Comparison of ENCODE assay signal across 27 cellular contexts in the genomic region with DNA sequence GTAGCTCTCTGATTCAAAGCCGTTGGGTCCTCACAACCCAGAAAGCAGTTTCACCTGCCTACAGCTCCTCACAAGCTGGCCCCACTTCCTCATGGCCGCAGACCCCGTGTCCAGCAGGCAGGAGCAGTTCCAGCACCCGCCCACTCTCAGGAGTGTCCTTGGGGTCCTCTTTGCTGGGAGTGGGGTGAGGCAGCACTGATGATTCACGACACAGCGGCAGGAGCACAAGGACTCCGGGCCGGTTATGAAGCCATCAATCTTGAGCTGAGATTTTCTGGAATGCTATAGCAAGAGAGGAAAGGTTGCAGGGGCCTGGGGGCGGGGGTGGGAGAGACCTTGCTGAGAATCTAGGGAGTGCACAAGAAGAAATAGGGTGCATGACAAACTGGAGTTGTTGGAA.
"Had no signal": no experiment of that assay in that cellular context is flagged by ENCODE, and none has a peak within 500 bp of the region (broad histone marks: within the 10 kb centered on the region; RNA-seq: fewer than 3 reads in every experiment).

No MANE protein-coding gene starts in this region.

- DNase-seq: activated CD4-positive, alpha-beta T cell treated with anti-CD3 and anti-CD28 coated beads for 1 hour; activated CD4-positive, alpha-beta T cell treated with anti-CD3 and anti-CD28 coated beads for 4 hours; activated CD4-positive, alpha-beta T cell treated with anti-CD3 and anti-CD28 coated beads, Interleukin-2, amount 50 U/mL, for 1 hour; activated CD4-positive, alpha-beta T cell treated with anti-CD3 and anti-CD28 coated beads, Interleukin-2, amount 50 U/mL, for 48 hours; activated CD8-positive, alpha-beta memory T cell treated with anti-CD3 and anti-CD28 coated beads for 24 hours; activated CD8-positive, alpha-beta T cell treated with anti-CD3 and anti-CD28 coated beads for 36 hours; activated effector memory CD4-positive, alpha-beta T cell treated with Interleukin-2 at 50 U/mL for 16 hours; activated gamma-delta T cell treated with Interleukin-2 at 50 U/mL for 16 hours; activated naive CD4-positive, alpha-beta T cell treated with Interleukin-2 at 50 U/mL for 16 hours; activated naive CD8-positive, alpha-beta T cell treated with anti-CD3 and anti-CD28 coated beads for 36 hours; activated naive CD8-positive, alpha-beta T cell treated with anti-CD3 and anti-CD28 coated beads, Interleukin-2, amount 50 U/mL, for 24 hours; activated T-cell treated with anti-CD3 and anti-CD28 coated beads, Interleukin-2, amount 50 U/mL, for 4 hours; central memory CD4-positive, alpha-beta T cell; cerebellar nuclear complex; colonic mucosa; effector CD8-positive, alpha-beta T cell; foreskin fibroblast; head of caudate nucleus; T-helper 2 cell had no signal

- ATAC-seq: activated CD8-positive, alpha-beta T cell treated with anti-CD3 and anti-CD28 coated beads for 36 hours; activated naive CD8-positive, alpha-beta T cell treated with anti-CD3 and anti-CD28 coated beads, Interleukin-2, amount 50 U/mL, for 24 hours; activated T-cell treated with anti-CD3 and anti-CD28 coated beads, Interleukin-2, amount 50 U/mL, for 4 hours; activated T-helper 17 cell treated with anti-CD3 and anti-CD28 coated beads, Interleukin-2, amount 50 U/mL, for 72 hours; WTC11 had no signal

- H3K4me1 ChIP-seq: ascending aorta, breast epithelium, colonic mucosa had no signal

- H3K36me3 ChIP-seq: ascending aorta, breast epithelium, cardiac muscle cell, colonic mucosa had no signal

- H3K9me3 Mint-ChIP-seq: activated CD8-positive, alpha-beta T cell treated with anti-CD3 and anti-CD28 coated beads for 36 hours; activated naive CD4-positive, alpha-beta T cell treated with anti-CD3 and anti-CD28 coated beads, Interleukin-2, amount 50 U/mL, for 24 hours; activated naive CD8-positive, alpha-beta T cell treated with anti-CD3 and anti-CD28 coated beads for 36 hours; activated naive CD8-positive, alpha-beta T cell treated with anti-CD3 and anti-CD28 coated beads, Interleukin-2, amount 50 U/mL, for 24 hours; activated T-cell treated with anti-CD3 and anti-CD28 coated beads, Interleukin-2, amount 50 U/mL, for 4 hours; activated T-helper 17 cell treated with anti-CD3 and anti-CD28 coated beads, Interleukin-2, amount 50 U/mL, for 72 hours; WTC11 had no signal

- H3K27me3 ChIP-seq: ascending aorta, breast epithelium, cardiac muscle cell, colonic mucosa had no signal

- H3K27ac Mint-ChIP-seq: activated CD8-positive, alpha-beta T cell treated with anti-CD3 and anti-CD28 coated beads for 36 hours; activated naive CD4-positive, alpha-beta T cell treated with anti-CD3 and anti-CD28 coated beads, Interleukin-2, amount 50 U/mL, for 24 hours; activated naive CD8-positive, alpha-beta T cell treated with anti-CD3 and anti-CD28 coated beads for 36 hours; activated naive CD8-positive, alpha-beta T cell treated with anti-CD3 and anti-CD28 coated beads, Interleukin-2, amount 50 U/mL, for 24 hours; activated T-helper 17 cell treated with anti-CD3 and anti-CD28 coated beads, Interleukin-2, amount 50 U/mL, for 72 hours; brain; WTC11 had no signal

- H3K27ac ChIP-seq: ascending aorta, breast epithelium, cardiac muscle cell, colonic mucosa, epithelial cell of prostate had no signal

- H3K4me1 Mint-ChIP-seq: activated naive CD4-positive, alpha-beta T cell treated with anti-CD3 and anti-CD28 coated beads, Interleukin-2, amount 50 U/mL, for 24 hours; activated naive CD8-positive, alpha-beta T cell treated with anti-CD3 and anti-CD28 coated beads for 36 hours; activated naive CD8-positive, alpha-beta T cell treated with anti-CD3 and anti-CD28 coated beads, Interleukin-2, amount 50 U/mL, for 24 hours; activated T-helper 17 cell treated with anti-CD3 and anti-CD28 coated beads, Interleukin-2, amount 50 U/mL, for 72 hours; brain had no signal

- H3K4me3 ChIP-seq: ascending aorta, breast epithelium, cardiac muscle cell, colonic mucosa had no signal

- H3K27me3 Mint-ChIP-seq: activated CD8-positive, alpha-beta T cell treated with anti-CD3 and anti-CD28 coated beads for 36 hours; activated naive CD4-positive, alpha-beta T cell treated with anti-CD3 and anti-CD28 coated beads, Interleukin-2, amount 50 U/mL, for 24 hours; activated naive CD8-positive, alpha-beta T cell treated with anti-CD3 and anti-CD28 coated beads for 36 hours; activated naive CD8-positive, alpha-beta T cell treated with anti-CD3 and anti-CD28 coated beads, Interleukin-2, amount 50 U/mL, for 24 hours; activated T-helper 17 cell treated with anti-CD3 and anti-CD28 coated beads, Interleukin-2, amount 50 U/mL, for 72 hours had no signal

- H3K4me3 Mint-ChIP-seq: activated CD8-positive, alpha-beta T cell treated with anti-CD3 and anti-CD28 coated beads for 36 hours; activated naive CD4-positive, alpha-beta T cell treated with anti-CD3 and anti-CD28 coated beads, Interleukin-2, amount 50 U/mL, for 24 hours; activated naive CD8-positive, alpha-beta T cell treated with anti-CD3 and anti-CD28 coated beads for 36 hours; activated naive CD8-positive, alpha-beta T cell treated with anti-CD3 and anti-CD28 coated beads, Interleukin-2, amount 50 U/mL, for 24 hours; activated T-cell treated with anti-CD3 and anti-CD28 coated beads, Interleukin-2, amount 50 U/mL, for 4 hours; activated T-helper 17 cell treated with anti-CD3 and anti-CD28 coated beads, Interleukin-2, amount 50 U/mL, for 72 hours; brain; WTC11 had no signal

- H3K9me3 ChIP-seq: ascending aorta, breast epithelium, colonic mucosa had no signal

- H3K36me3 Mint-ChIP-seq: activated naive CD4-positive, alpha-beta T cell treated with anti-CD3 and anti-CD28 coated beads, Interleukin-2, amount 50 U/mL, for 24 hours; activated naive CD8-positive, alpha-beta T cell treated with anti-CD3 and anti-CD28 coated beads for 36 hours; brain; WTC11 had no signal
